11 cellular contexts compared by ENCODE assay signal in genomic region chr2:127277028-127277427, GRCh38. TPM values are rescaled to one million over a fixed set of nuclear protein-coding genes. Genes with fewer than 3 reads are reported as not detected.
A peak's percentile ranks its signal among the peaks of the same experiment; 100 is the strongest.
DNase-seq lines count a peak whose midpoint lies in the region; ATAC-seq and TF ChIP-seq lines count a peak whose summit lies in the region.
"Had no signal": no experiment of that assay in that cellular context is flagged by ENCODE, and none has a peak within 500 bp of the region (broad histone marks: within the 10 kb centered on the region; RNA-seq: fewer than 3 reads in every experiment).

No MANE protein-coding gene starts in this region.

- no peak overlapping the region for H2BK120ac ChIP-seq in trophoblast cell (ENCODE audit: insufficient read depth, low read length, poor library complexity)

- H3K14ac ChIP-seq in trophoblast cell (ENCODE audit: low read length) = no peak overlapping the region

- no peaks in the 10 kb centered on the region for H3K79me1 ChIP-seq in trophoblast cell (ENCODE audit: low read length)

- H4K91ac ChIP-seq in trophoblast cell (ENCODE audit: low read depth, low read length) = no peak overlapping the region

- no peaks in the 10 kb centered on the region for H3K27me3 ChIP-seq in trophoblast cell (ENCODE audit: insufficient read depth, low read length)

- H2BK12ac ChIP-seq in trophoblast cell (ENCODE audit: low read length) = no peak overlapping the region

- H3K36me3 ChIP-seq in trophoblast cell (ENCODE audit: control insufficient read depth in 1 of 2, insufficient read depth in 2 of 2, low read length in 2 of 2) = peaks cover 46 to 65% of the 10 kb centered on the region in 2 experiments

- H3K27ac Mint-ChIP-seq in dendritic cell treated with granulocyte-macrophage colony-stimulating factor and Interleukin-4, amounts not matched to agents 40 ng/mL and 50 ng/mL, for 4 days = peak overlapping the region; percentile 95

- no peak overlapping the region for H3K23ac ChIP-seq in trophoblast cell (ENCODE audit: low read length)

- DNase-seq in stimulated activated CD4-positive, alpha-beta T cell treated with anti-CD3 and anti-CD28 coated beads, Interleukin-4, amount 100 ng/mL, for 24 hours = no peak
- no peak for DNase-seq in trophoblast cell
- no peak for DNase-seq in NCI-H526 (lab: John Stamatoyannopoulos, UW)
- DNase-seq in NCI-H345 (lab: John Stamatoyannopoulos, UW) = no peak
- DNase-seq: left cardiac atrium, SHP77 had no signal

- intact Hi-C loops in dendritic cell treated with granulocyte-macrophage colony-stimulating factor and Interleukin-4, amounts not matched to agents 40 ng/mL and 50 ng/mL, for 4 days (cut with micrococcal nuclease) = no loop called here

- no peaks in the 10 kb centered on the region for H3K79me2 ChIP-seq in trophoblast cell (ENCODE audit: control insufficient read depth, insufficient read depth, low read length, poor library complexity)

- H3K9me3 Mint-ChIP-seq in dendritic cell treated with granulocyte-macrophage colony-stimulating factor and Interleukin-4, amounts not matched to agents 40 ng/mL and 50 ng/mL, for 4 days = no peaks in the 10 kb centered on the region

- no peak overlapping the region for H2BK5ac ChIP-seq in trophoblast cell (ENCODE audit: low read depth, low read length, poor library complexity)

- no peak overlapping the region for H3K18ac ChIP-seq in trophoblast cell (ENCODE audit: low read length)

- no peaks in the 10 kb centered on the region for H3K27me3 Mint-ChIP-seq in dendritic cell treated with granulocyte-macrophage colony-stimulating factor and Interleukin-4, amounts not matched to agents 40 ng/mL and 50 ng/mL, for 4 days

- ATAC-seq in GM18505 (IDR thresholded peaks at IDR 0.05; ENCODE audit: unreplicated experiment) = peak; percentile 69
- ATAC-seq in GM21360 (IDR thresholded peaks at IDR 0.05; ENCODE audit: unreplicated experiment) = peak; percentile 60
- ATAC-seq in HG03045 (IDR thresholded peaks at IDR 0.05; ENCODE audit: unreplicated experiment) = peak; percentile 68
- ATAC-seq: left cardiac atrium had no signal

- H3K9ac ChIP-seq in trophoblast cell (ENCODE audit: low read length) = no peak overlapping the region

- H3K36me3 Mint-ChIP-seq in dendritic cell treated with granulocyte-macrophage colony-stimulating factor and Interleukin-4, amounts not matched to agents 40 ng/mL and 50 ng/mL, for 4 days (ENCODE audit: low read depth) = peaks cover 94% of the 10 kb centered on the region

- H3K4me3 Mint-ChIP-seq in dendritic cell treated with granulocyte-macrophage colony-stimulating factor and Interleukin-4, amounts not matched to agents 40 ng/mL and 50 ng/mL, for 4 days = no peak overlapping the region

- peaks cover 66% of the 10 kb centered on the region for H3K4me1 Mint-ChIP-seq in dendritic cell treated with granulocyte-macrophage colony-stimulating factor and Interleukin-4, amounts not matched to agents 40 ng/mL and 50 ng/mL, for 4 days (ENCODE audit: low read depth)

- H4K8ac ChIP-seq in trophoblast cell (ENCODE audit: low read depth, low read length) = no peak overlapping the region

- no peak for TF ChIP-seq POLR2A in GM18505 (IDR thresholded peaks at IDR 0.05; ENCODE audit: borderline replicate concordance, extremely low read depth, insufficient read depth, insufficient read length)

- no peak overlapping the region for H3K27ac ChIP-seq in trophoblast cell (ENCODE audit: low read depth, low read length)

- peaks cover 2% of the 10 kb centered on the region for H3K9me3 ChIP-seq in trophoblast cell (ENCODE audit: insufficient read depth, low read depth, low read length)

- H3K4me2 ChIP-seq in trophoblast cell (ENCODE audit: low read length) = no peak overlapping the region

- no peak overlapping the region for H2AK5ac ChIP-seq in trophoblast cell (ENCODE audit: low read length)

- no peak overlapping the region for H3K4me3 ChIP-seq in trophoblast cell (ENCODE audit: low read depth, low read length)

- H4K12ac ChIP-seq in trophoblast cell (ENCODE audit: low read depth, low read length) = no peak overlapping the region

- no peaks in the 10 kb centered on the region for H3K4me1 ChIP-seq in trophoblast cell (ENCODE audit: control insufficient read depth in 1 of 2, insufficient read depth in 2 of 2, low read length in 2 of 2)

- no peak overlapping the region for H3K4ac ChIP-seq in trophoblast cell (ENCODE audit: low read depth, low read length)

- H2AFZ ChIP-seq in trophoblast cell (ENCODE audit: insufficient read depth, low read length, poor library complexity) = no peak overlapping the region

- WGBS in trophoblast cell (ENCODE audit: extremely low coverage, insufficient coverage, insufficient read length) = no CpG with 5 or more reads among the region's 2 CpGs

RNA-seq across cellular contexts. Expression of gene ERCC3, which starts 16.9 kb away (rescaled TPM):
- polyA plus RNA-seq in trophoblast cell (2013) = 25.4 and 25.5 TPM in 2 replicates

RNA-seq across cellular contexts. Expression of gene CYP27C1, which starts 56.9 kb away (rescaled TPM):
- polyA plus RNA-seq in trophoblast cell (2013) = 0.79 and 1.0 TPM in 2 replicates
- polyA plus RNA-seq: endothelial cell of umbilical vein had no signal
